8 cellular contexts compared by ENCODE assay signal in genomic region chr3:194584435-194584776, GRCh38.
A peak's percentile ranks its signal among the peaks of the same experiment; 100 is the strongest.
DNase-seq lines count a peak whose midpoint lies in the region; ATAC-seq and TF ChIP-seq lines count a peak whose summit lies in the region.

No MANE protein-coding gene starts in this region.

- peak overlapping the region; percentile 86 for H3K27ac ChIP-seq in HL-60 (replicated peaks)

- H3K36me3 Mint-ChIP-seq in activated naive CD8-positive, alpha-beta T cell = peaks cover 4% of the 10 kb centered on the region

- peaks cover 3% of the 10 kb centered on the region for H3K9me3 ChIP-seq in iPS-18c (ENCODE audit: control insufficient read depth, insufficient read depth, low read length)

- peaks cover 10% of the 10 kb centered on the region for H3K9me3 Mint-ChIP-seq in activated naive CD8-positive, alpha-beta T cell (ENCODE audit: low read depth)
- H3K9me3 Mint-ChIP-seq in stimulated activated naive CD8-positive, alpha-beta T cell treated with anti-CD3 and anti-CD28 coated beads, Interleukin-15, amount 100 ng/mL, for 72 hours = peaks cover 0 to 14% of the 10 kb centered on the region in 2 donors

- H3K4me3 Mint-ChIP-seq in activated naive CD8-positive, alpha-beta T cell = peak overlapping the region; percentile 95
- H3K4me3 Mint-ChIP-seq in stimulated activated naive CD8-positive, alpha-beta T cell treated with anti-CD3 and anti-CD28 coated beads, Interleukin-15, amount 100 ng/mL, for 72 hours = peak overlapping the region; percentile 96 to 99

- DNase-seq in HL-60 (ENCODE audit: low read depth in 1 of 2, low spot score in 1 of 2) (no peak), GOT3 (lab: John Stamatoyannopoulos, UW) (no peak)
- no peak for DNase-seq in stimulated activated naive CD8-positive, alpha-beta T cell treated with anti-CD3 and anti-CD28 coated beads, Interleukin-15, amount 100 ng/mL, for 72 hours
- DNase-seq in activated CD4-positive, alpha-beta T cell treated with anti-CD3 and anti-CD28 coated beads for 4 hours = no peak

- H3K4me3 ChIP-seq in HL-60 (replicated peaks; ENCODE audit: insufficient read depth, low read length) = peak overlapping the region; percentile 76
- H3K4me3 ChIP-seq in iPS-18c (ENCODE audit: insufficient read depth, low read depth, low read length) = peak overlapping the region; percentile 77

- no peaks in the 10 kb centered on the region for H3K27me3 Mint-ChIP-seq in activated naive CD8-positive, alpha-beta T cell
- no peaks in the 10 kb centered on the region for H3K27me3 Mint-ChIP-seq in stimulated activated naive CD8-positive, alpha-beta T cell treated with anti-CD3 and anti-CD28 coated beads, Interleukin-15, amount 100 ng/mL, for 72 hours

- peak overlapping the region; percentile 93 for H3K27ac Mint-ChIP-seq in activated naive CD8-positive, alpha-beta T cell
- H3K27ac Mint-ChIP-seq in stimulated activated naive CD8-positive, alpha-beta T cell treated with anti-CD3 and anti-CD28 coated beads, Interleukin-15, amount 100 ng/mL, for 72 hours = peak overlapping the region; percentile 99 to 100

- no peak for ATAC-seq in stimulated activated naive CD8-positive, alpha-beta T cell treated with anti-CD3 and anti-CD28 coated beads, Interleukin-15, amount 100 ng/mL, for 72 hours
- ATAC-seq in HG03460 (IDR thresholded peaks at IDR 0.05; ENCODE audit: unreplicated experiment) = no peak
- no peak for ATAC-seq in GM21786 (IDR thresholded peaks at IDR 0.05; ENCODE audit: unreplicated experiment)

- H3K4me1 Mint-ChIP-seq in activated naive CD8-positive, alpha-beta T cell (ENCODE audit: low read depth) = peaks cover 18% of the 10 kb centered on the region
- peaks cover 27% of the 10 kb centered on the region for H3K4me1 Mint-ChIP-seq in stimulated activated naive CD8-positive, alpha-beta T cell treated with anti-CD3 and anti-CD28 coated beads, Interleukin-15, amount 100 ng/mL, for 72 hours

- TF ChIP-seq CTCF in HL-60 (IDR thresholded peaks at IDR 0.05; ENCODE audit: insufficient read depth, low read length) = no peak

- H3K27me3 ChIP-seq in HL-60 (ENCODE audit: insufficient read depth, poor library complexity, severe bottlenecking) = no peaks in the 10 kb centered on the region
